In genomic region chr6:79777713-79778579, GRCh38 we compare ENCODE assay signal across 1 cellular context.
A peak's percentile ranks its signal among the peaks of the same experiment; 100 is the strongest.
TF ChIP-seq lines count a peak whose summit lies in the region.

No MANE protein-coding gene starts in this region.

TF ChIP-seq in K562, 482 proteins besides CTCF, POLR2A, EP300 and RAD21 (continued from another document and continues in another):
- TF ChIP-seq, protein P1, sequence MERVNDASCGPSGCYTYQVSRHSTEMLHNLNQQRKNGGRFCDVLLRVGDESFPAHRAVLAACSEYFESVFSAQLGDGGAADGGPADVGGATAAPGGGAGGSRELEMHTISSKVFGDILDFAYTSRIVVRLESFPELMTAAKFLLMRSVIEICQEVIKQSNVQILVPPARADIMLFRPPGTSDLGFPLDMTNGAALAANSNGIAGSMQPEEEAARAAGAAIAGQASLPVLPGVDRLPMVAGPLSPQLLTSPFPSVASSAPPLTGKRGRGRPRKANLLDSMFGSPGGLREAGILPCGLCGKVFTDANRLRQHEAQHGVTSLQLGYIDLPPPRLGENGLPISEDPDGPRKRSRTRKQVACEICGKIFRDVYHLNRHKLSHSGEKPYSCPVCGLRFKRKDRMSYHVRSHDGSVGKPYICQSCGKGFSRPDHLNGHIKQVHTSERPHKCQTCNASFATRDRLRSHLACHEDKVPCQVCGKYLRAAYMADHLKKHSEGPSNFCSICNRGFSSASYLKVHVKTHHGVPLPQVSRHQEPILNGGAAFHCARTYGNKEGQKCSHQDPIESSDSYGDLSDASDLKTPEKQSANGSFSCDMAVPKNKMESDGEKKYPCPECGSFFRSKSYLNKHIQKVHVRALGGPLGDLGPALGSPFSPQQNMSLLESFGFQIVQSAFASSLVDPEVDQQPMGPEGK (CRISPR knock-in tag; IDR thresholded peaks at IDR 0.05; ENCODE audit: borderline replicate concordance): no peak
- TF ChIP-seq RB1 (IDR thresholded peaks at IDR 0.05; ENCODE audit: low read depth): peak; percentile 32; the same call in 1 of the 2 replicates
- TF ChIP-seq, protein P2, sequence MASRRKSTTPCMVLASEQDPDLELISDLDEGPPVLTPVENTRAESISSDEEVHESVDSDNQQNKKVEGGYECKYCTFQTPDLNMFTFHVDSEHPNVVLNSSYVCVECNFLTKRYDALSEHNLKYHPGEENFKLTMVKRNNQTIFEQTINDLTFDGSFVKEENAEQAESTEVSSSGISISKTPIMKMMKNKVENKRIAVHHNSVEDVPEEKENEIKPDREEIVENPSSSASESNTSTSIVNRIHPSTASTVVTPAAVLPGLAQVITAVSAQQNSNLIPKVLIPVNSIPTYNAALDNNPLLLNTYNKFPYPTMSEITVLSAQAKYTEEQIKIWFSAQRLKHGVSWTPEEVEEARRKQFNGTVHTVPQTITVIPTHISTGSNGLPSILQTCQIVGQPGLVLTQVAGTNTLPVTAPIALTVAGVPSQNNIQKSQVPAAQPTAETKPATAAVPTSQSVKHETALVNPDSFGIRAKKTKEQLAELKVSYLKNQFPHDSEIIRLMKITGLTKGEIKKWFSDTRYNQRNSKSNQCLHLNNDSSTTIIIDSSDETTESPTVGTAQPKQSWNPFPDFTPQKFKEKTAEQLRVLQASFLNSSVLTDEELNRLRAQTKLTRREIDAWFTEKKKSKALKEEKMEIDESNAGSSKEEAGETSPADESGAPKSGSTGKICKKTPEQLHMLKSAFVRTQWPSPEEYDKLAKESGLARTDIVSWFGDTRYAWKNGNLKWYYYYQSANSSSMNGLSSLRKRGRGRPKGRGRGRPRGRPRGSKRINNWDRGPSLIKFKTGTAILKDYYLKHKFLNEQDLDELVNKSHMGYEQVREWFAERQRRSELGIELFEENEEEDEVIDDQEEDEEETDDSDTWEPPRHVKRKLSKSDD (conservative IDR thresholded peaks at IDR 0.05; ENCODE audit: low read length): no peak
- peak; percentile 79; the same call in 1 of the 2 replicates for TF ChIP-seq SMC3 (conservative IDR thresholded peaks at IDR 0.05; ENCODE audit: insufficient read depth, low read depth, low read length)
- TF ChIP-seq SIX5 (IDR thresholded peaks at IDR 0.05; ENCODE audit: borderline replicate concordance in 1 of 2, insufficient read depth in 1 of 2, low read depth in 1 of 2, low read length in 2 of 2): no peak
- TF ChIP-seq ETV5 (CRISPR knock-in tag; IDR thresholded peaks at IDR 0.05; ENCODE audit: low read depth): no peak
- no peak for TF ChIP-seq NR2C1 (IDR thresholded peaks at IDR 0.05)
- TF ChIP-seq NR2C1 (tag; IDR thresholded peaks at IDR 0.05): no peak
- TF ChIP-seq ATF1 (CRISPR knock-in tag; IDR thresholded peaks at IDR 0.05): no peak
- 0 out of 2 replicates have a peak, but pooled peaks have one; percentile 8 for TF ChIP-seq ATF1 (tag; IDR thresholded peaks at IDR 0.05)
- TF ChIP-seq PURB (CRISPR knock-in tag; IDR thresholded peaks at IDR 0.05; ENCODE audit: low read depth): no peak
- TF ChIP-seq ZNF239 (CRISPR knock-in tag; IDR thresholded peaks at IDR 0.05): no peak
- TF ChIP-seq NRF1 (conservative IDR thresholded peaks at IDR 0.05 in 1 of 2, IDR thresholded peaks at IDR 0.05 in 1 of 2): peak; percentile 95
- 0 out of 2 replicates have a peak, but pooled peaks have one; percentile 26 for TF ChIP-seq POLR2G (IDR thresholded peaks at IDR 0.05; ENCODE audit: low read depth, low read length)
- TF ChIP-seq PTTG1 (tag; IDR thresholded peaks at IDR 0.05; ENCODE audit: low read depth): no peak
- 0 out of 2 replicates have a peak, but pooled peaks have one; percentile 16 for TF ChIP-seq RFX1 (IDR thresholded peaks at IDR 0.05)
- no peak for TF ChIP-seq TBP (optimal IDR thresholded peaks at IDR 0.05; ENCODE audit: low read depth, low read length)
- TF ChIP-seq LEF1 (IDR thresholded peaks at IDR 0.05): no peak
- TF ChIP-seq ZNF280B (CRISPR knock-in tag; IDR thresholded peaks at IDR 0.05): no peak
- no peak for TF ChIP-seq JUNB (CRISPR knock-in tag; conservative IDR thresholded peaks at IDR 0.05)
- TF ChIP-seq, protein P3, sequence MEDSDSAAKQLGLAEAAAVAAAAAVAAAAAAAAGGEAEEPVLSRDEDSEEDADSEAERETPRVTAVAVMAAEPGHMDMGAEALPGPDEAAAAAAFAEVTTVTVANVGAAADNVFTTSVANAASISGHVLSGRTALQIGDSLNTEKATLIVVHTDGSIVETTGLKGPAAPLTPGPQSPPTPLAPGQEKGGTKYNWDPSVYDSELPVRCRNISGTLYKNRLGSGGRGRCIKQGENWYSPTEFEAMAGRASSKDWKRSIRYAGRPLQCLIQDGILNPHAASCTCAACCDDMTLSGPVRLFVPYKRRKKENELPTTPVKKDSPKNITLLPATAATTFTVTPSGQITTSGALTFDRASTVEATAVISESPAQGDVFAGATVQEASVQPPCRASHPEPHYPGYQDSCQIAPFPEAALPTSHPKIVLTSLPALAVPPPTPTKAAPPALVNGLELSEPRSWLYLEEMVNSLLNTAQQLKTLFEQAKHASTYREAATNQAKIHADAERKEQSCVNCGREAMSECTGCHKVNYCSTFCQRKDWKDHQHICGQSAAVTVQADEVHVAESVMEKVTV (CRISPR knock-in tag; IDR thresholded peaks at IDR 0.05): peak; percentile 73
- no peak for TF ChIP-seq NUFIP1 (IDR thresholded peaks at IDR 0.05; ENCODE audit: partially characterized antibody)
- peak; percentile 43; the same call in 1 of the 2 replicates for TF ChIP-seq CXXC5 (CRISPR knock-in tag; IDR thresholded peaks at IDR 0.05)
- TF ChIP-seq SP1 (CRISPR knock-in tag; IDR thresholded peaks at IDR 0.05): no peak
- TF ChIP-seq ATF7 (IDR thresholded peaks at IDR 0.05): peak; percentile 41; the same call in 1 of the 2 replicates
- TF ChIP-seq MEIS2 (IDR thresholded peaks at IDR 0.05; ENCODE audit: partially characterized antibody): peak; percentile 68
- no peak for TF ChIP-seq HDAC2 (IDR thresholded peaks at IDR 0.05)
- TF ChIP-seq EZH2 (IDR thresholded peaks at IDR 0.05; ENCODE audit: borderline replicate concordance, low read depth, low read length): no peak
- TF ChIP-seq, protein P4, sequence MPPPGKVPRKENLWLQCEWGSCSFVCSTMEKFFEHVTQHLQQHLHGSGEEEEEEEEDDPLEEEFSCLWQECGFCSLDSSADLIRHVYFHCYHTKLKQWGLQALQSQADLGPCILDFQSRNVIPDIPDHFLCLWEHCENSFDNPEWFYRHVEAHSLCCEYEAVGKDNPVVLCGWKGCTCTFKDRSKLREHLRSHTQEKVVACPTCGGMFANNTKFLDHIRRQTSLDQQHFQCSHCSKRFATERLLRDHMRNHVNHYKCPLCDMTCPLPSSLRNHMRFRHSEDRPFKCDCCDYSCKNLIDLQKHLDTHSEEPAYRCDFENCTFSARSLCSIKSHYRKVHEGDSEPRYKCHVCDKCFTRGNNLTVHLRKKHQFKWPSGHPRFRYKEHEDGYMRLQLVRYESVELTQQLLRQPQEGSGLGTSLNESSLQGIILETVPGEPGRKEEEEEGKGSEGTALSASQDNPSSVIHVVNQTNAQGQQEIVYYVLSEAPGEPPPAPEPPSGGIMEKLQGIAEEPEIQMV (tag; conservative IDR thresholded peaks at IDR 0.05; ENCODE audit: low read depth): peak; percentile 38; the same call in 1 of the 2 replicates
- peak; percentile 99 for TF ChIP-seq EGR1 (conservative IDR thresholded peaks at IDR 0.05)
- TF ChIP-seq KLF13 (tag; IDR thresholded peaks at IDR 0.05; ENCODE audit: borderline replicate concordance, low read depth): peak; percentile 41; the same call in 1 of the 2 replicates
- TF ChIP-seq ELF1 (tag; IDR thresholded peaks at IDR 0.05): no peak
- TF ChIP-seq BDP1 (IDR thresholded peaks at IDR 0.05; ENCODE audit: insufficient read depth, insufficient read length): no peak
- no peak; the same call in 1 of the 2 replicates for TF ChIP-seq CC2D1A (IDR thresholded peaks at IDR 0.05)
- TF ChIP-seq ETS2 (tag; IDR thresholded peaks at IDR 0.05; ENCODE audit: borderline replicate concordance, poor library complexity, severe bottlenecking): no peak
- TF ChIP-seq PRDM10 (IDR thresholded peaks at IDR 0.05; ENCODE audit: partially characterized antibody): peak; percentile 84
- TF ChIP-seq NCOA2 (IDR thresholded peaks at IDR 0.05; ENCODE audit: partially characterized antibody in 2 of 2): no peak
- no peak for TF ChIP-seq ZNF785 (CRISPR knock-in tag; IDR thresholded peaks at IDR 0.05)
- TF ChIP-seq KLF16 (IDR thresholded peaks at IDR 0.05): peak; percentile 62; the same call in 1 of the 2 replicates
- TF ChIP-seq, protein P5, sequence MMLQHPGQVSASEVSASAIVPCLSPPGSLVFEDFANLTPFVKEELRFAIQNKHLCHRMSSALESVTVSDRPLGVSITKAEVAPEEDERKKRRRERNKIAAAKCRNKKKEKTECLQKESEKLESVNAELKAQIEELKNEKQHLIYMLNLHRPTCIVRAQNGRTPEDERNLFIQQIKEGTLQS (IDR thresholded peaks at IDR 0.05): no peak
- TF ChIP-seq, protein P5 (CRISPR knock-in tag; conservative IDR thresholded peaks at IDR 0.05): no peak
- TF ChIP-seq CEBPZ (IDR thresholded peaks at IDR 0.05; ENCODE audit: borderline replicate concordance, low read depth, low read length): no peak
- TF ChIP-seq ELF2 (CRISPR knock-in tag; IDR thresholded peaks at IDR 0.05): no peak
- TF ChIP-seq ZBTB2 (IDR thresholded peaks at IDR 0.05): peak; percentile 90
- no peak for TF ChIP-seq ATF4 (CRISPR knock-in tag; IDR thresholded peaks at IDR 0.05)
